In the genomic region with DNA sequence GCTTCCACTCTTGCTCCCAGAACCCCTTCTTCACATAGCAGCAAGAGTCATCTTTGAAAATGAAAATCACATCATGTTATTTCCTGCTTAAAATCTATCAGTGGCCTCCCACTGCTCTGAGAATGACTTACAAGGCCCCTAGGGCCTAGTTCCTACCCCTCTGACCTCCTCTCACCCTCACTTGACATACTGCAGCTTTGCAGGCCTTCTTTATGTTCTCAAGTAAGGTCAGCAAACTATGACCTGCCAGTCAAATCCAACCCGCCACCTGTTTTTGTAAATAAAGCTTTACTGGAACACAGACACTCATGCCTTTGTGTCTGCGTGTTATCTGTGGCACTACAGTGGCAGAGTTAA, we compare ENCODE assay signal across 1 cellular context.
TF ChIP-seq lines count a peak whose summit lies in the region.

No MANE protein-coding gene starts in this region.

TF ChIP-seq in GM12878, 131 proteins besides CTCF, POLR2A, EP300 and RAD21 (continued from another document and continues in another):
- TF ChIP-seq ZBTB4 (CRISPR knock-in tag; IDR thresholded peaks at IDR 0.05) (no peak), BCLAF1 (IDR thresholded peaks at IDR 0.05) (no peak), SRF (IDR thresholded peaks at IDR 0.05; ENCODE audit: low read depth in 2 of 2, low read length in 2 of 2) (no peak), CEBPZ (IDR thresholded peaks at IDR 0.05; ENCODE audit: low read depth, low read length) (no peak), MYC (IDR thresholded peaks at IDR 0.05; ENCODE audit: insufficient read depth, insufficient read length, insufficient replicate concordance, low read length, severe bottlenecking) (no peak), RELB (IDR thresholded peaks at IDR 0.05; ENCODE audit: low read depth) (no peak; the same call in 1 of the 2 replicates), TAF1 (IDR thresholded peaks at IDR 0.05; ENCODE audit: borderline replicate concordance, low read depth, low read length) (peak; percentile 44; the same call in 1 of the 2 replicates), SIN3A (IDR thresholded peaks at IDR 0.05; ENCODE audit: low read depth, low read length) (no peak), STAT1 (conservative IDR thresholded peaks at IDR 0.05) (no peak), MYB (IDR thresholded peaks at IDR 0.05; ENCODE audit: borderline replicate concordance, low read depth, low read length) (no peak), KLF5 (IDR thresholded peaks at IDR 0.05; ENCODE audit: partially characterized antibody) (no peak), IRF4 (IDR thresholded peaks at IDR 0.05; ENCODE audit: low read depth, low read length) (peak; percentile 37; the same call in 1 of the 2 replicates), BCL3 (IDR thresholded peaks at IDR 0.05; ENCODE audit: borderline replicate concordance, insufficient read depth, low read depth, low read length, poor library complexity, severe bottlenecking) (peak; percentile 96), POLR2AphosphoS2 (IDR thresholded peaks at IDR 0.05; ENCODE audit: low read depth, low read length) (no peak), IKZF1 (conservative IDR thresholded peaks at IDR 0.05) (no peak), NKRF (conservative IDR thresholded peaks at IDR 0.05) (no peak), JUNB (IDR thresholded peaks at IDR 0.05) (peak; percentile 74), MLLT1 (IDR thresholded peaks at IDR 0.05) (peak; percentile 14; the same call in 1 of the 2 replicates), SKIL (IDR thresholded peaks at IDR 0.05; ENCODE audit: low read depth, poor library complexity, severe bottlenecking) (peak; percentile 33), SMAD5 (IDR thresholded peaks at IDR 0.05; ENCODE audit: low read depth) (0 out of 2 replicates have a peak, but pooled peaks have one; percentile 10), CHD4 (IDR thresholded peaks at IDR 0.05) (no peak), MEF2B (IDR thresholded peaks at IDR 0.05; ENCODE audit: partially characterized antibody, poor library complexity, severe bottlenecking) (peak; percentile 94), SUPT20H (IDR thresholded peaks at IDR 0.05; ENCODE audit: borderline replicate concordance, control insufficient read depth, low read depth, low read length) (no peak), EZH2 (IDR thresholded peaks at IDR 0.05; ENCODE audit: borderline replicate concordance, control insufficient read depth, low read depth, low read length) (no peak)
- TF ChIP-seq, protein P1, sequence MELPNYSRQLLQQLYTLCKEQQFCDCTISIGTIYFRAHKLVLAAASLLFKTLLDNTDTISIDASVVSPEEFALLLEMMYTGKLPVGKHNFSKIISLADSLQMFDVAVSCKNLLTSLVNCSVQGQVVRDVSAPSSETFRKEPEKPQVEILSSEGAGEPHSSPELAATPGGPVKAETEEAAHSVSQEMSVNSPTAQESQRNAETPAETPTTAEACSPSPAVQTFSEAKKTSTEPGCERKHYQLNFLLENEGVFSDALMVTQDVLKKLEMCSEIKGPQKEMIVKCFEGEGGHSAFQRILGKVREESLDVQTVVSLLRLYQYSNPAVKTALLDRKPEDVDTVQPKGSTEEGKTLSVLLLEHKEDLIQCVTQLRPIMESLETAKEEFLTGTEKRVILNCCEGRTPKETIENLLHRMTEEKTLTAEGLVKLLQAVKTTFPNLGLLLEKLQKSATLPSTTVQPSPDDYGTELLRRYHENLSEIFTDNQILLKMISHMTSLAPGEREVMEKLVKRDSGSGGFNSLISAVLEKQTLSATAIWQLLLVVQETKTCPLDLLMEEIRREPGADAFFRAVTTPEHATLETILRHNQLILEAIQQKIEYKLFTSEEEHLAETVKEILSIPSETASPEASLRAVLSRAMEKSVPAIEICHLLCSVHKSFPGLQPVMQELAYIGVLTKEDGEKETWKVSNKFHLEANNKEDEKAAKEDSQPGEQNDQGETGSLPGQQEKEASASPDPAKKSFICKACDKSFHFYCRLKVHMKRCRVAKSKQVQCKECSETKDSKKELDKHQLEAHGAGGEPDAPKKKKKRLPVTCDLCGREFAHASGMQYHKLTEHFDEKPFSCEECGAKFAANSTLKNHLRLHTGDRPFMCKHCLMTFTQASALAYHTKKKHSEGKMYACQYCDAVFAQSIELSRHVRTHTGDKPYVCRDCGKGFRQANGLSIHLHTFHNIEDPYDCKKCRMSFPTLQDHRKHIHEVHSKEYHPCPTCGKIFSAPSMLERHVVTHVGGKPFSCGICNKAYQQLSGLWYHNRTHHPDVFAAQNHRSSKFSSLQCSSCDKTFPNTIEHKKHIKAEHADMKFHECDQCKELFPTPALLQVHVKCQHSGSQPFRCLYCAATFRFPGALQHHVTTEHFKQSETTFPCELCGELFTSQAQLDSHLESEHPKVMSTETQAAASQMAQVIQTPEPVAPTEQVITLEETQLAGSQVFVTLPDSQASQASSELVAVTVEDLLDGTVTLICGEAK (IDR thresholded peaks at IDR 0.05; ENCODE audit: borderline replicate concordance): peak; percentile 89
